ENCODE assay signal across 17 cellular contexts in the genomic region with DNA sequence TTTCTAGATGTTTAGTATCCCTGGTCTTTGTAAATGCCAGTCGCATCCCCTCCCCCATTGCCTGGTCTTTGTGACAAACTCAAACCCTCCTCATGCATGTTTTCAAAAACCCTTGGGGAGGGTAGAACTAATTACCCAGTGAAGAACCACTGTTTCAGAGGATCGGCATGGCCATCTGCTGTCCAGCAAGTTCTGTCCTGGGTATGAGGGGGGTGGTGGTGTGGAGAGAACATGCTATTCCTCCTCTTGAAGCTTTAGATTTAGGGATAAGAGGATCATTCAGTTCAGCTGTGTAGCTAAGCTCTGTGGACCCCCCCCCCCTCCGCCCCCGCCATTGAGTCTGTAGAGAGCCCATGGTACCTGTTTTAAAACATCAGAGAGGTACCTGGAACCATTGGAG.
"Had no signal": no experiment of that assay in that cellular context is flagged by ENCODE, and none has a peak within 500 bp of the region (broad histone marks: within the 10 kb centered on the region; RNA-seq: fewer than 3 reads in every experiment).

No MANE protein-coding gene starts in this region.

- H3K4me3 ChIP-seq: esophagus squamous epithelium, left ventricle myocardium inferior, spleen, testis, upper lobe of left lung had no signal

- H3K27me3 Mint-ChIP-seq: activated CD4-positive, alpha-beta T cell treated with anti-CD3 and anti-CD28 coated beads for 36 hours; stimulated activated memory B cell treated with anti-CD40 and anti-IgM and Interleukin-4, amounts not matched to agents 10 μg/mL and 1 μg/mL and 100 μg/mL, for 72 hours had no signal

- H3K27me3 ChIP-seq: esophagus squamous epithelium, spleen, testis, upper lobe of left lung had no signal

- H3K9me3 ChIP-seq: esophagus squamous epithelium, left ventricle myocardium inferior, spleen, testis, upper lobe of left lung had no signal

- ATAC-seq: activated CD4-positive, alpha-beta T cell treated with anti-CD3 and anti-CD28 coated beads for 36 hours; activated CD8-positive, alpha-beta memory T cell treated with anti-CD3 and anti-CD28 coated beads, Interleukin-2, amount 10 ng/mL, durations not matched to agents 7 days and 5 days; stimulated activated memory B cell treated with anti-CD40 and anti-IgM and Interleukin-4, amounts not matched to agents 10 μg/mL and 1 μg/mL and 100 μg/mL, for 72 hours had no signal

- H3K9me3 Mint-ChIP-seq: stimulated activated memory B cell treated with anti-CD40 and anti-IgM and Interleukin-4, amounts not matched to agents 10 μg/mL and 1 μg/mL and 100 μg/mL, for 72 hours had no signal

- H3K27ac ChIP-seq: esophagus squamous epithelium, left ventricle myocardium inferior, spleen, testis, upper lobe of left lung had no signal

- H3K27ac Mint-ChIP-seq: activated CD4-positive, alpha-beta memory T cell treated with anti-CD3 and anti-CD28 coated beads, Interleukin-2, amount 10 ng/mL, durations not matched to agents 7 days and 5 days; activated CD4-positive, alpha-beta T cell treated with anti-CD3 and anti-CD28 coated beads for 36 hours; activated CD8-positive, alpha-beta memory T cell treated with anti-CD3 and anti-CD28 coated beads, Interleukin-2, amount 10 ng/mL, durations not matched to agents 7 days and 5 days; activated naive CD4-positive, alpha-beta T cell treated with anti-CD3 and anti-CD28 coated beads for 36 hours had no signal

- H3K4me3 Mint-ChIP-seq: activated CD4-positive, alpha-beta memory T cell treated with anti-CD3 and anti-CD28 coated beads, Interleukin-2, amount 10 ng/mL, durations not matched to agents 7 days and 5 days; activated CD8-positive, alpha-beta memory T cell treated with anti-CD3 and anti-CD28 coated beads, Interleukin-2, amount 10 ng/mL, durations not matched to agents 7 days and 5 days; activated naive CD4-positive, alpha-beta T cell treated with anti-CD3 and anti-CD28 coated beads for 36 hours; stimulated activated memory B cell treated with anti-CD40 and anti-IgM and Interleukin-4, amounts not matched to agents 10 μg/mL and 1 μg/mL and 100 μg/mL, for 72 hours had no signal

- DNase-seq: activated CD4-positive, alpha-beta memory T cell treated with anti-CD3 and anti-CD28 coated beads, Interleukin-2, amount 10 ng/mL, durations not matched to agents 7 days and 5 days; activated CD4-positive, alpha-beta T cell treated with anti-CD3 and anti-CD28 coated beads for 36 hours; activated CD8-positive, alpha-beta memory T cell treated with anti-CD3 and anti-CD28 coated beads, Interleukin-2, amount 10 ng/mL, durations not matched to agents 7 days and 5 days; activated naive CD4-positive, alpha-beta T cell treated with anti-CD3 and anti-CD28 coated beads for 36 hours; amniotic stem cell; dermis blood vessel endothelial cell; effector memory CD4-positive, alpha-beta T cell; esophagus squamous epithelium; immature natural killer cell; kidney glomerular epithelial cell; left ventricle myocardium inferior; mammary epithelial cell; spleen; stimulated activated CD4-positive, alpha-beta T cell treated with anti-CD3 and anti-CD28 coated beads, Interleukin-4, amount 100 ng/mL, for 4 hours; testis; upper lobe of left lung had no signal
